In the genomic region with DNA sequence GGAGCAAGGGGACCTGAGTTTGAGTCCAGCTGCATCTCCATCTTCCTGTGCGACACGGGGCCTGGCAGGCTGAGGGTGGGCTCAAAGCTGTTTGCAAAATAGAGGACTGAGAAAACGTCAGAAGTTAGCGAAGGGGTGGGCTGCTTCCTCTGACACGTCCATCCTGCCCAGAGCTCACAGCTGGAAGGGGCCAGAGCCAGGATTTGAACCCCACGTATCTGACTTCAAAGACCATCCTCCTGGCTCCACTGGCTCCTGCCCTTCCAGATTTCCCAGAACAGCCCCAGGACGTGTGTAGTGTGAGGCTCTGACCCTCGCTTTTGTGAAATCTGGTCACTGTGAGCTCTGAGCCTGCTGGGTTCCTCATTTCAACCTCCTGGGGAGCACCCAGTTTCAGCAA, we compare ENCODE assay signal across 2 cellular contexts.
TF ChIP-seq lines count a peak whose summit lies in the region.

No MANE protein-coding gene starts in this region.

TF ChIP-seq in HepG2, 621 proteins besides CTCF, POLR2A, EP300 and RAD21 (continued from another document):
- TF ChIP-seq, protein P1, sequence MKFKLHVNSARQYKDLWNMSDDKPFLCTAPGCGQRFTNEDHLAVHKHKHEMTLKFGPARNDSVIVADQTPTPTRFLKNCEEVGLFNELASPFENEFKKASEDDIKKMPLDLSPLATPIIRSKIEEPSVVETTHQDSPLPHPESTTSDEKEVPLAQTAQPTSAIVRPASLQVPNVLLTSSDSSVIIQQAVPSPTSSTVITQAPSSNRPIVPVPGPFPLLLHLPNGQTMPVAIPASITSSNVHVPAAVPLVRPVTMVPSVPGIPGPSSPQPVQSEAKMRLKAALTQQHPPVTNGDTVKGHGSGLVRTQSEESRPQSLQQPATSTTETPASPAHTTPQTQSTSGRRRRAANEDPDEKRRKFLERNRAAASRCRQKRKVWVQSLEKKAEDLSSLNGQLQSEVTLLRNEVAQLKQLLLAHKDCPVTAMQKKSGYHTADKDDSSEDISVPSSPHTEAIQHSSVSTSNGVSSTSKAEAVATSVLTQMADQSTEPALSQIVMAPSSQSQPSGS (CRISPR knock-in tag; IDR thresholded peaks at IDR 0.05) = no peak
- no peak for TF ChIP-seq CENPX (CRISPR knock-in tag; IDR thresholded peaks at IDR 0.05)
- no peak for TF ChIP-seq NFE2 (CRISPR knock-in tag; IDR thresholded peaks at IDR 0.05)
- TF ChIP-seq CHD2 (IDR thresholded peaks at IDR 0.05; ENCODE audit: low read depth, low read length) = no peak
- TF ChIP-seq PRMT3 (CRISPR knock-in tag; IDR thresholded peaks at IDR 0.05; ENCODE audit: borderline replicate concordance, low read depth) = no peak
- TF ChIP-seq, protein P2, sequence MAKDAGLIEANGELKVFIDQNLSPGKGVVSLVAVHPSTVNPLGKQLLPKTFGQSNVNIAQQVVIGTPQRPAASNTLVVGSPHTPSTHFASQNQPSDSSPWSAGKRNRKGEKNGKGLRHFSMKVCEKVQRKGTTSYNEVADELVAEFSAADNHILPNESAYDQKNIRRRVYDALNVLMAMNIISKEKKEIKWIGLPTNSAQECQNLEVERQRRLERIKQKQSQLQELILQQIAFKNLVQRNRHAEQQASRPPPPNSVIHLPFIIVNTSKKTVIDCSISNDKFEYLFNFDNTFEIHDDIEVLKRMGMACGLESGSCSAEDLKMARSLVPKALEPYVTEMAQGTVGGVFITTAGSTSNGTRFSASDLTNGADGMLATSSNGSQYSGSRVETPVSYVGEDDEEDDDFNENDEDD (CRISPR knock-in tag; IDR thresholded peaks at IDR 0.05; ENCODE audit: borderline replicate concordance) = no peak
- TF ChIP-seq, protein P3, sequence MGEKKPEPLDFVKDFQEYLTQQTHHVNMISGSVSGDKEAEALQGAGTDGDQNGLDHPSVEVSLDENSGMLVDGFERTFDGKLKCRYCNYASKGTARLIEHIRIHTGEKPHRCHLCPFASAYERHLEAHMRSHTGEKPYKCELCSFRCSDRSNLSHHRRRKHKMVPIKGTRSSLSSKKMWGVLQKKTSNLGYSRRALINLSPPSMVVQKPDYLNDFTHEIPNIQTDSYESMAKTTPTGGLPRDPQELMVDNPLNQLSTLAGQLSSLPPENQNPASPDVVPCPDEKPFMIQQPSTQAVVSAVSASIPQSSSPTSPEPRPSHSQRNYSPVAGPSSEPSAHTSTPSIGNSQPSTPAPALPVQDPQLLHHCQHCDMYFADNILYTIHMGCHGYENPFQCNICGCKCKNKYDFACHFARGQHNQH (CRISPR knock-in tag; IDR thresholded peaks at IDR 0.05) = no peak
- TF ChIP-seq, protein P4, sequence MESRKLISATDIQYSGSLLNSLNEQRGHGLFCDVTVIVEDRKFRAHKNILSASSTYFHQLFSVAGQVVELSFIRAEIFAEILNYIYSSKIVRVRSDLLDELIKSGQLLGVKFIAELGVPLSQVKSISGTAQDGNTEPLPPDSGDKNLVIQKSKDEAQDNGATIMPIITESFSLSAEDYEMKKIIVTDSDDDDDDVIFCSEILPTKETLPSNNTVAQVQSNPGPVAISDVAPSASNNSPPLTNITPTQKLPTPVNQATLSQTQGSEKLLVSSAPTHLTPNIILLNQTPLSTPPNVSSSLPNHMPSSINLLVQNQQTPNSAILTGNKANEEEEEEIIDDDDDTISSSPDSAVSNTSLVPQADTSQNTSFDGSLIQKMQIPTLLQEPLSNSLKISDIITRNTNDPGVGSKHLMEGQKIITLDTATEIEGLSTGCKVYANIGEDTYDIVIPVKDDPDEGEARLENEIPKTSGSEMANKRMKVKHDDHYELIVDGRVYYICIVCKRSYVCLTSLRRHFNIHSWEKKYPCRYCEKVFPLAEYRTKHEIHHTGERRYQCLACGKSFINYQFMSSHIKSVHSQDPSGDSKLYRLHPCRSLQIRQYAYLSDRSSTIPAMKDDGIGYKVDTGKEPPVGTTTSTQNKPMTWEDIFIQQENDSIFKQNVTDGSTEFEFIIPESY (CRISPR knock-in tag; IDR thresholded peaks at IDR 0.05) = no peak
- TF ChIP-seq NFATC3 (CRISPR knock-in tag; IDR thresholded peaks at IDR 0.05) = no peak
- no peak for TF ChIP-seq SIN3B (IDR thresholded peaks at IDR 0.05; ENCODE audit: low read length)
- no peak for TF ChIP-seq SCMH1 (CRISPR knock-in tag; IDR thresholded peaks at IDR 0.05; ENCODE audit: borderline replicate concordance)
- TF ChIP-seq TCF7 (IDR thresholded peaks at IDR 0.05; ENCODE audit: low read depth) = no peak

TF ChIP-seq in WTC11, 78 proteins besides CTCF, POLR2A, EP300 and RAD21 (continued from another document):
- TF ChIP-seq, protein P5, sequence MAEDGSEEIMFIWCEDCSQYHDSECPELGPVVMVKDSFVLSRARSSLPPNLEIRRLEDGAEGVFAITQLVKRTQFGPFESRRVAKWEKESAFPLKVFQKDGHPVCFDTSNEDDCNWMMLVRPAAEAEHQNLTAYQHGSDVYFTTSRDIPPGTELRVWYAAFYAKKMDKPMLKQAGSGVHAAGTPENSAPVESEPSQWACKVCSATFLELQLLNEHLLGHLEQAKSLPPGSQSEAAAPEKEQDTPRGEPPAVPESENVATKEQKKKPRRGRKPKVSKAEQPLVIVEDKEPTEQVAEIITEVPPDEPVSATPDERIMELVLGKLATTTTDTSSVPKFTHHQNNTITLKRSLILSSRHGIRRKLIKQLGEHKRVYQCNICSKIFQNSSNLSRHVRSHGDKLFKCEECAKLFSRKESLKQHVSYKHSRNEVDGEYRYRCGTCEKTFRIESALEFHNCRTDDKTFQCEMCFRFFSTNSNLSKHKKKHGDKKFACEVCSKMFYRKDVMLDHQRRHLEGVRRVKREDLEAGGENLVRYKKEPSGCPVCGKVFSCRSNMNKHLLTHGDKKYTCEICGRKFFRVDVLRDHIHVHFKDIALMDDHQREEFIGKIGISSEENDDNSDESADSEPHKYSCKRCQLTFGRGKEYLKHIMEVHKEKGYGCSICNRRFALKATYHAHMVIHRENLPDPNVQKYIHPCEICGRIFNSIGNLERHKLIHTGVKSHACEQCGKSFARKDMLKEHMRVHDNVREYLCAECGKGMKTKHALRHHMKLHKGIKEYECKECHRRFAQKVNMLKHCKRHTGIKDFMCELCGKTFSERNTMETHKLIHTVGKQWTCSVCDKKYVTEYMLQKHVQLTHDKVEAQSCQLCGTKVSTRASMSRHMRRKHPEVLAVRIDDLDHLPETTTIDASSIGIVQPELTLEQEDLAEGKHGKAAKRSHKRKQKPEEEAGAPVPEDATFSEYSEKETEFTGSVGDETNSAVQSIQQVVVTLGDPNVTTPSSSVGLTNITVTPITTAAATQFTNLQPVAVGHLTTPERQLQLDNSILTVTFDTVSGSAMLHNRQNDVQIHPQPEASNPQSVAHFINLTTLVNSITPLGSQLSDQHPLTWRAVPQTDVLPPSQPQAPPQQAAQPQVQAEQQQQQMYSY (CRISPR knock-in tag; IDR thresholded peaks at IDR 0.05) = no peak
